20 cellular contexts compared by ENCODE assay signal in genomic region chr3:55180161-55180560, GRCh38.
DNase-seq lines count a peak whose midpoint lies in the region; ATAC-seq, FAIRE-seq and TF ChIP-seq lines count a peak whose summit lies in the region.
"Had no signal": no experiment of that assay in that cellular context is flagged by ENCODE, and none has a peak within 500 bp of the region (broad histone marks: within the 10 kb centered on the region; RNA-seq: fewer than 3 reads in every experiment).

No MANE protein-coding gene starts in this region.

- no peak overlapping the region for H3K4me3 Mint-ChIP-seq in GM23338
- H3K4me3 Mint-ChIP-seq in astrocyte (ENCODE audit: unreplicated experiment): no peak overlapping the region
- H3K4me3 Mint-ChIP-seq in activated CD4-positive, alpha-beta T cell treated with anti-CD3 and anti-CD28 coated beads, Interleukin-2, amount 10 ng/mL, durations not matched to agents 24 days and 14 days: no peak overlapping the region
- H3K4me3 Mint-ChIP-seq: CD4-positive, CD25-positive, alpha-beta regulatory T cell had no signal

- H3K27ac ChIP-seq in GM23338 (ENCODE audit: low read depth) (no peak overlapping the region), astrocyte (ENCODE audit: low read depth, low read length) (no peak overlapping the region), osteoblast (ENCODE audit: low read depth, low read length) (peak overlapping the region; percentile 29)
- no peak overlapping the region for H3K27ac ChIP-seq in effector memory CD4-positive, alpha-beta T cell (ENCODE audit: insufficient read depth, low read length, poor library complexity, severe bottlenecking)
- H3K27ac ChIP-seq: KMS-11 had no signal

- H3K4me1 Mint-ChIP-seq in GM23338 (peaks cover 3% of the 10 kb centered on the region; the same call in 2 of the 3 replicates), astrocyte (ENCODE audit: low read depth, unreplicated experiment) (peaks cover 2% of the 10 kb centered on the region)
- H3K4me1 Mint-ChIP-seq in activated CD4-positive, alpha-beta T cell treated with anti-CD3 and anti-CD28 coated beads, Interleukin-2, amount 10 ng/mL, durations not matched to agents 24 days and 14 days: no peaks in the 10 kb centered on the region
- H3K4me1 Mint-ChIP-seq: CD4-positive, CD25-positive, alpha-beta regulatory T cell had no signal

- H4K20me1 ChIP-seq in GM23338 (replicated peaks; ENCODE audit: insufficient read depth) (no peaks in the 10 kb centered on the region), astrocyte (ENCODE audit: insufficient read depth, low read length) (no peaks in the 10 kb centered on the region), osteoblast (ENCODE audit: insufficient read depth, low read length) (no peaks in the 10 kb centered on the region)

- intact Hi-C loops in activated CD4-positive, alpha-beta T cell treated with anti-CD3 and anti-CD28 coated beads, Interleukin-2, amount 10 ng/mL, durations not matched to agents 24 days and 14 days (cut with micrococcal nuclease): loop anchor here (5.0 to 10.0 kb wide), 2 partner anchors 325 to 753 kb away; no protein-coding TSS in a partner anchor

- H3K79me2 ChIP-seq in GM23338 (replicated peaks; ENCODE audit: insufficient read depth) (no peaks in the 10 kb centered on the region), astrocyte (ENCODE audit: insufficient read depth, low read length) (no peaks in the 10 kb centered on the region), osteoblast (ENCODE audit: insufficient read depth, low read length) (no peaks in the 10 kb centered on the region)

- H3K36me3 ChIP-seq in GM23338 (ENCODE audit: insufficient read depth): no peaks in the 10 kb centered on the region
- no peaks in the 10 kb centered on the region for H3K36me3 ChIP-seq in astrocyte (ENCODE audit: insufficient read depth, low read length)
- H3K36me3 ChIP-seq in osteoblast (ENCODE audit: insufficient read depth, low read length): no peaks in the 10 kb centered on the region
- H3K36me3 ChIP-seq in effector memory CD4-positive, alpha-beta T cell (ENCODE audit: control insufficient read depth, insufficient read depth, low read length): no peaks in the 10 kb centered on the region

- H3K4me3 ChIP-seq in AG10803 (ENCODE audit: low read length) (no peak overlapping the region), GM23338 (no peak overlapping the region), astrocyte (ENCODE audit: insufficient read depth, low read depth, low read length) (no peak overlapping the region), osteoblast (ENCODE audit: insufficient read depth, low read length) (no peak overlapping the region)
- no peak overlapping the region for H3K4me3 ChIP-seq in effector memory CD4-positive, alpha-beta T cell (ENCODE audit: insufficient read depth, low read depth, low read length, poor library complexity, severe bottlenecking)

- H3K27me3 ChIP-seq in GM23338 (ENCODE audit: insufficient read depth) (no peaks in the 10 kb centered on the region), astrocyte (ENCODE audit: insufficient read depth, low read length) (no peaks in the 10 kb centered on the region), osteoblast (ENCODE audit: insufficient read depth, low read length) (no peaks in the 10 kb centered on the region)
- no peaks in the 10 kb centered on the region for H3K27me3 ChIP-seq in effector memory CD4-positive, alpha-beta T cell (replicated peaks; ENCODE audit: control insufficient read depth, insufficient read depth, low read length, poor library complexity, severe bottlenecking)

- H3K36me3 Mint-ChIP-seq in GM23338 (ENCODE audit: low read depth) (no peaks in the 10 kb centered on the region), astrocyte (ENCODE audit: low read depth, unreplicated experiment) (no peaks in the 10 kb centered on the region)
- H3K36me3 Mint-ChIP-seq in activated CD4-positive, alpha-beta T cell treated with anti-CD3 and anti-CD28 coated beads, Interleukin-2, amount 10 ng/mL, durations not matched to agents 24 days and 14 days (ENCODE audit: low read depth): no peaks in the 10 kb centered on the region
- H3K36me3 Mint-ChIP-seq: CD4-positive, CD25-positive, alpha-beta regulatory T cell had no signal

- peaks cover 4% of the 10 kb centered on the region for H3K27me3 Mint-ChIP-seq in GM23338 (ENCODE audit: insufficient read depth, low read depth, poor library complexity)
- no peaks in the 10 kb centered on the region for H3K27me3 Mint-ChIP-seq in astrocyte (ENCODE audit: low read depth, unreplicated experiment)
- H3K27me3 Mint-ChIP-seq in activated CD4-positive, alpha-beta T cell treated with anti-CD3 and anti-CD28 coated beads, Interleukin-2, amount 10 ng/mL, durations not matched to agents 24 days and 14 days: no peaks in the 10 kb centered on the region
- H3K27me3 Mint-ChIP-seq: CD4-positive, CD25-positive, alpha-beta regulatory T cell had no signal

- H2AFZ ChIP-seq in GM23338 (0 out of 2 replicates have a peak overlapping the region, but pooled peaks have one; percentile 4), astrocyte (ENCODE audit: low read depth, low read length) (peak overlapping the region; percentile 14), osteoblast (ENCODE audit: low read length) (no peak overlapping the region)

- H3K9me3 Mint-ChIP-seq in GM23338 (no peaks in the 10 kb centered on the region), astrocyte (ENCODE audit: unreplicated experiment) (no peaks in the 10 kb centered on the region)
- no peaks in the 10 kb centered on the region for H3K9me3 Mint-ChIP-seq in activated CD4-positive, alpha-beta T cell treated with anti-CD3 and anti-CD28 coated beads, Interleukin-2, amount 10 ng/mL, durations not matched to agents 24 days and 14 days

- no peaks in the 10 kb centered on the region for H3K9me2 ChIP-seq in GM23338 (ENCODE audit: insufficient read depth)
- H3K9me2 ChIP-seq: SK-N-SH had no signal

- ATAC-seq in GM23338: no peak

- H3K27ac Mint-ChIP-seq in GM23338 (no peak overlapping the region), astrocyte (ENCODE audit: unreplicated experiment) (no peak overlapping the region)
- no peak overlapping the region for H3K27ac Mint-ChIP-seq in activated CD4-positive, alpha-beta T cell treated with anti-CD3 and anti-CD28 coated beads, Interleukin-2, amount 10 ng/mL, durations not matched to agents 24 days and 14 days
- H3K27ac Mint-ChIP-seq: CD4-positive, CD25-positive, alpha-beta regulatory T cell had no signal

- peak; percentile 69 for DNase-seq in AG10803 (ENCODE audit: low read depth)
- no peak for DNase-seq in GM23338 (ENCODE audit: low spot score)
- no peak for DNase-seq in astrocyte (ENCODE audit: low read depth)
- no peak for DNase-seq in osteoblast (ENCODE audit: insufficient read length, low spot score, missing footprints)
- DNase-seq in effector CD4-positive, alpha-beta T cell: no peak
- DNase-seq in activated CD4-positive, alpha-beta T cell treated with anti-CD3 and anti-CD28 coated beads, Interleukin-2, amount 10 ng/mL, durations not matched to agents 24 days and 14 days: no peak
- no peak for DNase-seq in effector memory CD4-positive, alpha-beta T cell
- no peak for DNase-seq in activated naive CD4-positive, alpha-beta T cell (lab: John Stamatoyannopoulos, UW)
- DNase-seq: CD4-positive, CD25-positive, alpha-beta regulatory T cell; COR-L47; DMS79; NCI-H146; NCI-H2029; NCI-H226; NCI-H774; NK-92 treated with Interleukin-12 subunit alpha and Interleukin-12 subunit beta, amount 100 ng/mL, for 24 hours; SIG-M5; SK-N-SH had no signal

- H3K9me3 ChIP-seq in astrocyte (ENCODE audit: insufficient read depth, low read depth, low read length): no peaks in the 10 kb centered on the region
- no peaks in the 10 kb centered on the region for H3K9me3 ChIP-seq in osteoblast (ENCODE audit: low read depth, low read length)
- no peaks in the 10 kb centered on the region for H3K9me3 ChIP-seq in effector memory CD4-positive, alpha-beta T cell (ENCODE audit: control insufficient read depth, low read length)
- H3K9me3 ChIP-seq: SK-N-SH had no signal

- H3F3A ChIP-seq in GM23338 (replicated peaks; ENCODE audit: low read depth): no peaks in the 10 kb centered on the region

- TF ChIP-seq CTCF in AG10803 (conservative IDR thresholded peaks at IDR 0.05; ENCODE audit: low read length) (no peak), GM23338 (conservative IDR thresholded peaks at IDR 0.05; ENCODE audit: low read depth in 2 of 2) (no peak), astrocyte (IDR thresholded peaks at IDR 0.05; ENCODE audit: insufficient read depth, low read depth, low read length) (no peak), osteoblast (IDR thresholded peaks at IDR 0.05; ENCODE audit: extremely low read depth, low read depth, low read length) (no peak)

- H3K9ac ChIP-seq in astrocyte (ENCODE audit: low read length): no peak overlapping the region
- H3K9ac ChIP-seq: KMS-11, SK-N-SH had no signal

- FAIRE-seq in astrocyte (lab: Jason Lieb, UNC): no peak
- FAIRE-seq: H54 had no signal

- H3K4me1 ChIP-seq in GM23338 (ENCODE audit: insufficient read depth) (peaks cover 3% of the 10 kb centered on the region; the same call in 1 of the 2 replicates), astrocyte (ENCODE audit: insufficient read depth, low read length) (no peaks in the 10 kb centered on the region), osteoblast (ENCODE audit: insufficient read depth, low read length) (peaks cover 7% of the 10 kb centered on the region)
- no peaks in the 10 kb centered on the region for H3K4me1 ChIP-seq in effector memory CD4-positive, alpha-beta T cell (ENCODE audit: control insufficient read depth, insufficient read depth, low read length, poor library complexity, severe bottlenecking)

- H3K4me2 ChIP-seq in GM23338 (no peak overlapping the region), astrocyte (ENCODE audit: low read length) (no peak overlapping the region), osteoblast (ENCODE audit: insufficient read depth, low read length) (no peak overlapping the region)
- H3K4me2 ChIP-seq: KMS-11, SK-N-SH had no signal
